Comparison of ENCODE assay signal across 1 cellular context in genomic region chr15:69855601-69856000, GRCh38.
TF ChIP-seq lines count a peak whose summit lies in the region.

No MANE protein-coding gene starts in this region.

TF ChIP-seq in IMR-90, 13 proteins besides CTCF, POLR2A, EP300 and RAD21 (continued from another document):
- TF ChIP-seq USF2 (IDR thresholded peaks at IDR 0.05; ENCODE audit: low read depth, low read length) (no peak), FOS (IDR thresholded peaks at IDR 0.05; ENCODE audit: low read depth, low read length) (no peak), RCOR1 (IDR thresholded peaks at IDR 0.05; ENCODE audit: insufficient replicate concordance, low read length) (no peak)
